Comparison of ENCODE assay signal across 16 cellular contexts in genomic region chr9:99828417-99829176, GRCh38. TPM values are rescaled to one million over a fixed set of nuclear protein-coding genes. Genes with fewer than 3 reads are reported as not detected.
DNase-seq lines count a peak whose midpoint lies in the region; ATAC-seq, FAIRE-seq and TF ChIP-seq lines count a peak whose summit lies in the region.
"Had no signal": no experiment of that assay in that cellular context is flagged by ENCODE, and none has a peak within 500 bp of the region (broad histone marks: within the 10 kb centered on the region; RNA-seq: fewer than 3 reads in every experiment).

No MANE protein-coding gene starts in this region.

- H3K79me1 ChIP-seq in mesenchymal stem cell (replicated peaks; ENCODE audit: low read length, poor library complexity, severe bottlenecking) = no peaks in the 10 kb centered on the region

- H3K9me3 Mint-ChIP-seq in endodermal cell = no peaks in the 10 kb centered on the region

- peaks cover 17% of the 10 kb centered on the region for H3K4me1 Mint-ChIP-seq in endodermal cell

- intact Hi-C loops in Right ventricle myocardium superior (cut with DNase I) = loop anchor here (10.0 kb wide), 2 partner anchors 66 to 474 kb away; no protein-coding TSS in a partner anchor
- intact Hi-C loops in upper lobe of right lung (cut with DNase I) = no loop called here

- DNase-seq in Right ventricle myocardium superior (no peak), right atrium auricular region (ENCODE audit: low spot score) (no peak), endodermal cell (peak; percentile 81), mesenchymal stem cell (peak; percentile 38), upper lobe of right lung (peak; percentile 65), NCI-H1436 (lab: John Stamatoyannopoulos, UW) (no peak), urothelium cell line (ENCODE audit: low spot score) (no peak)
- DNase-seq: DMS153; NCI-H226; occipital lobe; stimulated activated CD4-positive, alpha-beta T cell treated with anti-CD3 and anti-CD28 coated beads, Interleukin-4, amount 100 ng/mL, for 1 hour had no signal

- H3K27ac ChIP-seq in right atrium auricular region (no peak overlapping the region), endodermal cell (ENCODE audit: low read depth, low read length) (no peak overlapping the region), mesenchymal stem cell (ENCODE audit: low read length, poor library complexity, severe bottlenecking) (no peak overlapping the region), upper lobe of right lung (no peak overlapping the region)
- H3K27ac ChIP-seq: ascending aorta, epithelial cell of prostate, Peyer's patch had no signal

- H3K9ac ChIP-seq in endodermal cell (ENCODE audit: extremely low read depth, low read length, poor library complexity, severe bottlenecking) (no peak overlapping the region), mesenchymal stem cell (ENCODE audit: low read length) (no peak overlapping the region)

- H3K9me3 ChIP-seq in right atrium auricular region = no peaks in the 10 kb centered on the region
- no peaks in the 10 kb centered on the region for H3K9me3 ChIP-seq in endodermal cell (ENCODE audit: control insufficient read depth, low read length)
- H3K9me3 ChIP-seq in mesenchymal stem cell (ENCODE audit: control insufficient read depth, low read length) = no peaks in the 10 kb centered on the region
- no peaks in the 10 kb centered on the region for H3K9me3 ChIP-seq in upper lobe of right lung
- H3K9me3 ChIP-seq: ascending aorta, Peyer's patch had no signal

- no peaks in the 10 kb centered on the region for H3K36me3 Mint-ChIP-seq in endodermal cell (ENCODE audit: low read depth)

- peak overlapping the region; percentile 36 for H2AFZ ChIP-seq in mesenchymal stem cell (ENCODE audit: low read depth, low read length)

- peak overlapping the region; percentile 38 for H3K4me3 Mint-ChIP-seq in endodermal cell

- H3K36me3 ChIP-seq in right atrium auricular region (peaks cover 27% of the 10 kb centered on the region), endodermal cell (ENCODE audit: control insufficient read depth, insufficient read depth, low read length) (no peaks in the 10 kb centered on the region), mesenchymal stem cell (ENCODE audit: control insufficient read depth in 1 of 2, insufficient read depth in 2 of 2, low read depth in 1 of 2, low read length in 2 of 2) (peaks cover 0 to 21% of the 10 kb centered on the region in 2 experiments), upper lobe of right lung (no peaks in the 10 kb centered on the region)
- H3K36me3 ChIP-seq: Peyer's patch had no signal

- peaks cover 0 to 21% of the 10 kb centered on the region in 2 donors for H3K4me1 ChIP-seq in right atrium auricular region
- peaks cover 7% of the 10 kb centered on the region for H3K4me1 ChIP-seq in endodermal cell (ENCODE audit: control insufficient read depth, insufficient read depth, low read length)
- H3K4me1 ChIP-seq in mesenchymal stem cell (ENCODE audit: control insufficient read depth, insufficient read depth, low read depth, low read length) = peaks cover 30% of the 10 kb centered on the region
- peaks cover 21% of the 10 kb centered on the region for H3K4me1 ChIP-seq in upper lobe of right lung

- ATAC-seq in Right ventricle myocardium superior (ENCODE audit: poor library complexity) = peak; percentile 31
- ATAC-seq in upper lobe of right lung = peak; percentile 56
- no peak for ATAC-seq in HG03095 (IDR thresholded peaks at IDR 0.05; ENCODE audit: unreplicated experiment)

- no peak for FAIRE-seq in urothelium cell line (lab: Jason Lieb, UNC)
- FAIRE-seq: GM12892 had no signal

- H3K4ac ChIP-seq in mesenchymal stem cell (ENCODE audit: low read depth in 1 of 2, low read length in 2 of 2) = no peak overlapping the region

- H4K8ac ChIP-seq in mesenchymal stem cell (ENCODE audit: low read length) = peak overlapping the region; percentile 57

- TF ChIP-seq CTCF in right atrium auricular region (IDR thresholded peaks at IDR 0.05) (no peak), endodermal cell (conservative IDR thresholded peaks at IDR 0.05) (peak; percentile 12), upper lobe of right lung (IDR thresholded peaks at IDR 0.05) (no peak)

- H2AK5ac ChIP-seq in mesenchymal stem cell (ENCODE audit: low read length, severe bottlenecking) = no peak overlapping the region

- H3K14ac ChIP-seq in mesenchymal stem cell (ENCODE audit: low read length in 2 of 2) = peak overlapping the region in 1 of 2 experiments; percentile 55

- H3K4me2 ChIP-seq in mesenchymal stem cell (ENCODE audit: low read length, poor library complexity, severe bottlenecking) = peak overlapping the region; percentile 71

- no peaks in the 10 kb centered on the region for H3K27me3 ChIP-seq in right atrium auricular region
- H3K27me3 ChIP-seq in endodermal cell (ENCODE audit: control insufficient read depth, insufficient read depth, low read length, poor library complexity, severe bottlenecking) = peaks cover 87% of the 10 kb centered on the region
- peaks cover 36 to 63% of the 10 kb centered on the region in 2 experiments for H3K27me3 ChIP-seq in mesenchymal stem cell (ENCODE audit: control insufficient read depth in 1 of 2, insufficient read depth in 1 of 2, low read length in 2 of 2)
- peaks cover 71% of the 10 kb centered on the region for H3K27me3 ChIP-seq in upper lobe of right lung
- H3K27me3 ChIP-seq: ascending aorta had no signal

- H2BK15ac ChIP-seq in mesenchymal stem cell (ENCODE audit: low read depth, poor library complexity, severe bottlenecking) = no peak overlapping the region

- H4K91ac ChIP-seq in mesenchymal stem cell (ENCODE audit: low read length) = peak overlapping the region; percentile 29

- H2BK120ac ChIP-seq in mesenchymal stem cell (ENCODE audit: low read depth, low read length) = no peak overlapping the region

- H2BK12ac ChIP-seq in mesenchymal stem cell (ENCODE audit: low read length in 2 of 2) = no peak overlapping the region

- no peak overlapping the region for H3K18ac ChIP-seq in mesenchymal stem cell (ENCODE audit: low read depth in 1 of 2, low read length in 2 of 2)

- peak overlapping the region in 1 of 2 experiments; percentile 46 for H3K23ac ChIP-seq in mesenchymal stem cell (ENCODE audit: low read length in 2 of 2)

- H3K27me3 Mint-ChIP-seq in endodermal cell (ENCODE audit: insufficient read depth) = peaks cover 84% of the 10 kb centered on the region

- WGBS in endodermal cell (ENCODE audit: insufficient coverage in 1 of 2, insufficient read length in 1 of 2), 2 experiments = 23 to 30% methylated on average over 13 to 78 of the region's 78 CpGs
- WGBS in mesenchymal stem cell = 4% methylated on average over 58 of the region's 78 CpGs

- peak overlapping the region in 1 of 2 donors; percentile 3 for H3K4me3 ChIP-seq in right atrium auricular region
- H3K4me3 ChIP-seq in endodermal cell (ENCODE audit: low read length) = no peak overlapping the region
- peak overlapping the region; percentile 10 to 42 for H3K4me3 ChIP-seq in mesenchymal stem cell (ENCODE audit: insufficient read depth in 1 of 2, low read depth in 1 of 2, low read length in 2 of 2)
- no peak overlapping the region for H3K4me3 ChIP-seq in upper lobe of right lung
- H3K4me3 ChIP-seq: ascending aorta had no signal

- no peak overlapping the region for H2BK5ac ChIP-seq in mesenchymal stem cell (ENCODE audit: low read depth, low read length, poor library complexity, severe bottlenecking)

- H3K27ac Mint-ChIP-seq in endodermal cell = no peak overlapping the region

RNA-seq across cellular contexts. Expression of gene NR4A3, which starts 6.9 kb away (rescaled TPM):
- total RNA-seq in Right ventricle myocardium superior = 3.7 TPM
- 10 to 100 TPM; 15.8 to 19.9 TPM for total RNA-seq in right atrium auricular region
- total RNA-seq in endodermal cell = under 1 TPM; 0.37 to 0.75 TPM
- 0.85 TPM for polyA plus RNA-seq in endodermal cell (2013, experiment 1 of 2)
- 1.2 TPM for polyA plus RNA-seq in endodermal cell (2013, experiment 2 of 2)
- polyA plus RNA-seq in mesenchymal stem cell (2013, experiment 1 of 2) = 0.32 TPM
- polyA plus RNA-seq in mesenchymal stem cell (2013, experiment 2 of 2) = 0.33 TPM
- total RNA-seq in upper lobe of right lung = 3.8 TPM

Comparison
In these comparisons a context has a peak if more than half of its experiments do, and no peak if none do; other contexts are left out.
1. DNase-seq: peak in endodermal cell (single experiment), mesenchymal stem cell (single experiment) and upper lobe of right lung (single experiment); none in Right ventricle myocardium superior (single experiment), right atrium auricular region (single experiment), NCI-H1436 (single experiment) and urothelium cell line (single experiment).
2. H3K4me3 ChIP-seq: peak in mesenchymal stem cell (2 of 2); none in endodermal cell (single experiment) and upper lobe of right lung (single experiment).